In genomic region chr4:69860007-69860406, GRCh38 we compare ENCODE assay signal across 15 cellular contexts. TPM values are rescaled to one million over a fixed set of nuclear protein-coding genes. Genes with fewer than 3 reads are reported as not detected.
DNase-seq lines count a peak whose midpoint lies in the region; TF ChIP-seq lines count a peak whose summit lies in the region.
"Had no signal": no experiment of that assay in that cellular context is flagged by ENCODE, and none has a peak within 500 bp of the region (broad histone marks: within the 10 kb centered on the region; RNA-seq: fewer than 3 reads in every experiment).

Gene SULT1E1, minus strand, starts transcription at chr4:69860145. Its CDS starts 2,501 bp downstream, at chr4:69857644.

- POLR2A ChIA-PET in CD8-positive, alpha-beta memory T cell (lab: Charles Lee): no interaction called here
- POLR2A ChIA-PET in PC-9 (lab: Charles Lee; ENCODE audit: unreplicated experiment): no interaction called here

- H3K4me2 ChIP-seq in PC-9: no peak within 1 kb of the TSS

- H3K9me2 ChIP-seq in PC-9 (ENCODE audit: insufficient read depth): no peaks in the 10 kb centered on the region

- no peaks in the 10 kb centered on the region for H3K4me1 Mint-ChIP-seq in CD8-positive, alpha-beta memory T cell
- H3K4me1 Mint-ChIP-seq: activated CD8-positive, alpha-beta memory T cell treated with anti-CD3 and anti-CD28 coated beads, Interleukin-2, amount 10 ng/mL, durations not matched to agents 7 days and 5 days had no signal

- no peaks in the 10 kb centered on the region for H3K27me3 ChIP-seq in CD8-positive, alpha-beta memory T cell (ENCODE audit: insufficient read depth, low read length, poor library complexity, severe bottlenecking)
- H3K27me3 ChIP-seq in esophagus squamous epithelium (no peaks in the 10 kb centered on the region), PC-9 (ENCODE audit: insufficient read depth, low read depth) (no peaks in the 10 kb centered on the region)
- H3K27me3 ChIP-seq: MG63, ovary, testis had no signal

- no peak within 1 kb of the TSS for H3K27ac Mint-ChIP-seq in CD8-positive, alpha-beta memory T cell
- H3K27ac Mint-ChIP-seq: activated CD8-positive, alpha-beta memory T cell treated with anti-CD3 and anti-CD28 coated beads, Interleukin-2, amount 10 ng/mL, durations not matched to agents 7 days and 5 days; activated naive CD4-positive, alpha-beta T cell treated with anti-CD3 and anti-CD28 coated beads for 36 hours had no signal

- TF ChIP-seq CTCF in esophagus squamous epithelium (IDR thresholded peaks at IDR 0.05) (no peak), PC-9 (conservative IDR thresholded peaks at IDR 0.05) (no peak)

- WGBS in esophagus squamous epithelium, 2 donors: 17 to 30% methylated on average over 1 of the region's 1 CpG

- H4K20me1 ChIP-seq in PC-9 (ENCODE audit: insufficient read depth): no peaks in the 10 kb centered on the region

- H3K36me3 ChIP-seq in CD8-positive, alpha-beta memory T cell (ENCODE audit: insufficient read depth, low read length): no peaks in the 10 kb centered on the region
- H3K36me3 ChIP-seq in esophagus squamous epithelium (no peaks in the 10 kb centered on the region), PC-9 (ENCODE audit: low read depth) (no peaks in the 10 kb centered on the region)
- H3K36me3 ChIP-seq: MG63, ovary had no signal

- DNase-seq in amniotic epithelial cell (ENCODE audit: low read depth) (peak; percentile 33), fibroblast of the conjunctiva (ENCODE audit: low read depth) (peak; percentile 61), renal cortical epithelial cell (ENCODE audit: low read depth) (peak; percentile 85), NCI-H345 treated with DMSO at 0.1 percent for 48 hours (lab: John Stamatoyannopoulos, UW; ENCODE audit: unreplicated experiment) (no peak), esophagus squamous epithelium (lab: John Stamatoyannopoulos, UW) (no peak), PC-9 (no peak)
- DNase-seq in CD8-positive, alpha-beta memory T cell: no peak
- DNase-seq: activated CD8-positive, alpha-beta memory T cell treated with anti-CD3 and anti-CD28 coated beads, Interleukin-2, amount 10 ng/mL, durations not matched to agents 7 days and 5 days; activated naive CD4-positive, alpha-beta T cell treated with anti-CD3 and anti-CD28 coated beads for 36 hours; DMS153; MG63; NCI-H2107; ovary; testis had no signal

- CTCF ChIA-PET in CD8-positive, alpha-beta memory T cell (lab: Charles Lee): no interaction called here
- CTCF ChIA-PET in PC-9 (lab: Charles Lee): no interaction called here

- TF ChIP-seq RAD21 in Ishikawa (IDR thresholded peaks at IDR 0.05; ENCODE audit: low read depth): no peak

- peaks cover 0 to 10% (median 0%) of the 10 kb centered on the region in 5 donors for H3K9me3 Mint-ChIP-seq in CD8-positive, alpha-beta memory T cell
- H3K9me3 Mint-ChIP-seq: activated naive CD4-positive, alpha-beta T cell treated with anti-CD3 and anti-CD28 coated beads for 36 hours had no signal

- no peaks in the 10 kb centered on the region for H3K4me1 ChIP-seq in CD8-positive, alpha-beta memory T cell (ENCODE audit: insufficient read depth, low read length)
- H3K4me1 ChIP-seq in esophagus squamous epithelium (peaks cover 0 to 11% (median 4%) of the 10 kb centered on the region in 3 donors), PC-9 (replicated peaks; ENCODE audit: insufficient read depth) (no peaks in the 10 kb centered on the region)
- H3K4me1 ChIP-seq: testis had no signal

- no TSS peak for BruUV-seq in PC-9 (replicated peaks; lab: Mats Ljungman, UMichigan)

- H3K4me3 ChIP-seq in CD8-positive, alpha-beta memory T cell (ENCODE audit: low read length): no peak within 1 kb of the TSS
- H3K4me3 ChIP-seq in esophagus squamous epithelium: no peak within 1 kb of the TSS
- no peak within 1 kb of the TSS for H3K4me3 ChIP-seq in PC-9
- H3K4me3 ChIP-seq: MG63, ovary, testis had no signal

- intact Hi-C loops in esophagus squamous epithelium (cut with DNase I) (no loop called here), PC-9 (cut with micrococcal nuclease; ENCODE audit: unreplicated experiment) (no loop called here)

- no peaks in the 10 kb centered on the region for H3F3A ChIP-seq in PC-9 (ENCODE audit: insufficient read depth, low read depth)

- H3K4me3 Mint-ChIP-seq in CD8-positive, alpha-beta memory T cell: no peak within 1 kb of the TSS
- H3K4me3 Mint-ChIP-seq: activated CD8-positive, alpha-beta memory T cell treated with anti-CD3 and anti-CD28 coated beads, Interleukin-2, amount 10 ng/mL, durations not matched to agents 7 days and 5 days; activated naive CD4-positive, alpha-beta T cell treated with anti-CD3 and anti-CD28 coated beads for 36 hours had no signal

- TF ChIP-seq POLR2A in esophagus squamous epithelium (IDR thresholded peaks at IDR 0.05): no peak

- H2AFZ ChIP-seq in PC-9: no peak within 1 kb of the TSS

- TF ChIP-seq EP300 in Ishikawa (IDR thresholded peaks at IDR 0.05; ENCODE audit: borderline replicate concordance): peak; percentile 31; the same call in 1 of the 2 replicates

- H3K27ac ChIP-seq in CD8-positive, alpha-beta memory T cell (ENCODE audit: low read depth, low read length): no peak within 1 kb of the TSS
- no peak within 1 kb of the TSS for H3K27ac ChIP-seq in esophagus squamous epithelium
- no peak within 1 kb of the TSS for H3K27ac ChIP-seq in PC-9
- H3K27ac ChIP-seq: ovary, testis had no signal

- no peaks in the 10 kb centered on the region for H3K27me3 Mint-ChIP-seq in CD8-positive, alpha-beta memory T cell
- H3K27me3 Mint-ChIP-seq: activated CD8-positive, alpha-beta memory T cell treated with anti-CD3 and anti-CD28 coated beads, Interleukin-2, amount 10 ng/mL, durations not matched to agents 7 days and 5 days had no signal

- no peaks in the 10 kb centered on the region for H3K36me3 Mint-ChIP-seq in CD8-positive, alpha-beta memory T cell
- H3K36me3 Mint-ChIP-seq: activated CD8-positive, alpha-beta memory T cell treated with anti-CD3 and anti-CD28 coated beads, Interleukin-2, amount 10 ng/mL, durations not matched to agents 7 days and 5 days had no signal

- no peaks in the 10 kb centered on the region for H3K9me3 ChIP-seq in CD8-positive, alpha-beta memory T cell (ENCODE audit: low read length)
- H3K9me3 ChIP-seq in esophagus squamous epithelium (no peaks in the 10 kb centered on the region), PC-9 (ENCODE audit: insufficient read depth, low read depth) (no peaks in the 10 kb centered on the region)
- H3K9me3 ChIP-seq: MG63, ovary, testis had no signal

- no peaks in the 10 kb centered on the region for H3K79me2 ChIP-seq in PC-9 (ENCODE audit: low read depth)

TF ChIP-seq in Ishikawa, 13 proteins besides CTCF, POLR2A, EP300 and RAD21:
- TF ChIP-seq NFIC (IDR thresholded peaks at IDR 0.05): peak; percentile 87
- TF ChIP-seq YY1 (IDR thresholded peaks at IDR 0.05; ENCODE audit: low read depth): no peak
- no peak for TF ChIP-seq TAF1 (IDR thresholded peaks at IDR 0.05; ENCODE audit: low read depth)
- TF ChIP-seq TEAD4 (IDR thresholded peaks at IDR 0.05): peak; percentile 73
- TF ChIP-seq REST (IDR thresholded peaks at IDR 0.05; ENCODE audit: low read depth): no peak
- TF ChIP-seq, protein P1, sequence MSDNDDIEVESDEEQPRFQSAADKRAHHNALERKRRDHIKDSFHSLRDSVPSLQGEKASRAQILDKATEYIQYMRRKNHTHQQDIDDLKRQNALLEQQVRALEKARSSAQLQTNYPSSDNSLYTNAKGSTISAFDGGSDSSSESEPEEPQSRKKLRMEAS (IDR thresholded peaks at IDR 0.05): no peak
- TF ChIP-seq EGR1 (IDR thresholded peaks at IDR 0.05): no peak
- TF ChIP-seq USF1 (IDR thresholded peaks at IDR 0.05): no peak
- peak; percentile 96 for TF ChIP-seq CEBPB (IDR thresholded peaks at IDR 0.05)
- no peak for TF ChIP-seq ZBTB7A (IDR thresholded peaks at IDR 0.05; ENCODE audit: low read depth)
- TF ChIP-seq FOXM1 (IDR thresholded peaks at IDR 0.05; ENCODE audit: borderline replicate concordance, low read depth): no peak
- no peak for TF ChIP-seq CREB1 (IDR thresholded peaks at IDR 0.05; ENCODE audit: low read depth)
- TF ChIP-seq TCF12 (IDR thresholded peaks at IDR 0.05; ENCODE audit: low read depth): peak; percentile 34; the same call in 1 of the 2 replicates
TF ChIP-seq in Ishikawa: peak in this region for 4.

RNA-seq across cellular contexts. Expression of gene SULT1E1, which starts in this region (rescaled TPM):
- total RNA-seq in renal cortical epithelial cell: 0.30 TPM in 1 of 2 replicates, not detected in the other
- not detected for total RNA-seq in CD8-positive, alpha-beta memory T cell
- polyA plus RNA-seq in CD8-positive, alpha-beta memory T cell: not detected
- total RNA-seq in esophagus squamous epithelium: 10 to 100 TPM in 1 of 4 donors, under 1 TPM in 1, not detected in 2; 0.61 to 13.5 TPM
- not detected in 2 replicates for total RNA-seq in PC-9 (2021)
- total RNA-seq: activated CD8-positive, alpha-beta memory T cell treated with anti-CD3 and anti-CD28 coated beads, Interleukin-2, amount 10 ng/mL, durations not matched to agents 7 days and 5 days; activated naive CD4-positive, alpha-beta T cell treated with anti-CD3 and anti-CD28 coated beads for 36 hours; testis had no signal

Comparison
In these comparisons a context has a peak if more than half of its experiments do, and no peak if none do; other contexts are left out.
1. Peak in DNase-seq in renal cortical epithelial cell; RNA of the gene not detected or under 1 TPM.
2. DNase-seq: peak in amniotic epithelial cell (single experiment) and fibroblast of the conjunctiva (single experiment); none in NCI-H345 treated with DMSO at 0.1 percent for 48 hours (single experiment), CD8-positive, alpha-beta memory T cell (0 of 5), esophagus squamous epithelium (single experiment) and PC-9 (0 of 2).